Comparison of ENCODE assay signal across 12 cellular contexts in the genomic region with DNA sequence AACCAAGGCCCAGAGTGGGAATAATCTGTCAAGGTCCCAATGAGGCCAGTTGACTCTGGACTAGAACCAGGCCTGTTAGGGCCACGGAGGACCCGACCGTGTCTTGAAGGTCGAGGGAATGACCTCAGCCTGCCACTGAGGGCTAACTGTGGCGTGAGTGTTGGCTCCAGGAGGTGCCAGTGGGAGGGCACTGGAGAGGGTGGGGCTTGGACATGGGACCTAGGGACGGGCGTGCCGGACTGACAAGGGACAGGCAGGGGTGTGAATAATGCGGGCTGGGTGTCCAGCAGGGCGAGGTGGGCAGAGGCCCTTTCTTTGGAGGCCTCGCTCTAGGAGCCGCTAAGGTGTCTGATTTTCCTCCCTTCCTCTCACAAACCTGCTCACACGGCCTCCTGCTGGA. TPM values are rescaled to one million over a fixed set of nuclear protein-coding genes. Genes with fewer than 3 reads are reported as not detected.
"Had no signal": no experiment of that assay in that cellular context is flagged by ENCODE, and none has a peak within 500 bp of the region (broad histone marks: within the 10 kb centered on the region; RNA-seq: fewer than 3 reads in every experiment).

No MANE protein-coding gene starts in this region.

- ATAC-seq: HCT116, K562 had no signal

- H3K27ac ChIP-seq: GM23248 had no signal

- DNase-seq: GM23248, GOT3, H7, HFFc6, IMR-90, KG1 had no signal

- H3K4me1 ChIP-seq: HAP-1 had no signal

- H3K9me3 ChIP-seq: HAP-1 had no signal

- FAIRE-seq: HTR-8/SVneo, K562 had no signal

- H3K9ac ChIP-seq: GM23248 had no signal

- H3K36me3 ChIP-seq: HAP-1 had no signal

- H3K4me3 ChIP-seq: GM23248, HAP-1, K562 had no signal

RNA-seq across cellular contexts. Expression of gene ADAMTSL2, which starts 7.5 kb away (rescaled TPM):
- total RNA-seq: H4, IMR-90 had no signal
- polyA plus RNA-seq: GM23248, IMR-90, K562 had no signal

RNA-seq across cellular contexts. Expression of gene MYMK, which starts 17.2 kb away (rescaled TPM):
- total RNA-seq: GM23248, H4, H7, HFFc6, HT-29, IMR-90, K562 had no signal
- polyA plus RNA-seq: GM23248, IMR-90, K562 had no signal
